Comparison of ENCODE assay signal across 2 cellular contexts in the genomic region with DNA sequence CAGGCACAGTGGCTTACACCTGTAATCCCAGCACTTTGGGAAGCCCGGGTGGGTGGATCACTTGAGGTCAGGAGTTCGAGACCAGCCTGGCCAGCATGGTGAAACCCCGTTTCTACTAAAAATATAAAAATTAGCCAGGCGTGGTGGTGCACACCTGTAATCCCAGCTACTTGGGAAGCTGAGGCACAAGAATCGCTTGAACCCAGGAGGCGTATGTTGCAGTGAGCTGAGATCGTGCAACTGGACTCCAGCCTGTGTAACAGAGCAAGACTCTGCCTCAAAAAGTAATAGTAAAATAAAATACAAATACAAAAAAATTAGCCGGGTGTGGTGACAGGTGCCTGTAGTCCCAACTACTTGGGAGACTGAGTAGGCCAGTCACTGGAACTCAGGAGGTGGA. TPM values are rescaled to one million over a fixed set of nuclear protein-coding genes. Genes with fewer than 3 reads are reported as not detected.
"Had no signal": no experiment of that assay in that cellular context is flagged by ENCODE, and none has a peak within 500 bp of the region (broad histone marks: within the 10 kb centered on the region; RNA-seq: fewer than 3 reads in every experiment).

No MANE protein-coding gene starts in this region.

RNA-seq across cellular contexts. Expression of a gene that starts 10.2 kb away (rescaled TPM):
- total RNA-seq: ascending aorta had no signal

RNA-seq across cellular contexts. Expression of a gene that starts 25.3 kb away (rescaled TPM):
- total RNA-seq: ascending aorta, SJCRH30 had no signal
